In the genomic region with DNA sequence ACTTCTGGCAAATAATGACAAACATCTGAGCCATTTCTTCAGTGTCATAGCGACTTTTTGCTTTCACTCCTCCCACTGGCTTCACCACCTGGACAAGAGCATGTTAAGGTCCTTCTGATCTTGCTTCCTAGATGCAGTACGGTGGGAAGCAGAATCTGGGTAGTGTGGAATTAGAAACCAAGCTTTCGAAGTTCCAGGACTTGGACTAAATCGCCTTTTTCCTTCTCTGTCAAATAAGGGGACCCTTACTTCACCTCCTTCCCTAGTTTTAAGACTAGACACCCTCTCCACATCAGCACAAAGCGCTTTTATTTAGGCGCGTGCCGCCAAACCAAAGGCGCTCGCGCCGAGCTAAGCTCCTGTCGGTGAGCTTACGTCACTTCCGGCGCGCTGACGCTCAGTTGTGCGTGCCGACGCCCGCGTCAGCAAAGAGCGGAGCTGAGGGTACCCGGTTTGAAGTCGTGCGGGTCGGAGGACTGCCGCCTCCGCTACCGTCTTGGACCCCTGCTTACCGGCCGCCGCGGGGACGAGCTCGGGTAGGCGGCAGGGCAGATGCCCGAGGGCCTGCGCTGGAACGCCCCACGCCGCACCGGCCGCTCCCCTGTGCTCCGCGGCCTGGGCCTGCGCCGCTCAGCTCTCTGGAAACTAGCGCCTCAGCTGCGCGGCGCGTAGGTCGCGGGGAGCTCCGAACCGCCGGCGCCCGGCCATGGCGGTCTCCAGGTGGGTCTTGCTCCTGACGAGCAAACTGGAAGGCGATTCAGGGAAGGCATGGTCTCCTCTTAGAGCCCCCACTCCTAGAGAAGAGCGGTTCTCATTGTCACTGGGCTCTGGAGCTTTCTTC, we compare ENCODE assay signal across 8 cellular contexts. TPM values are rescaled to one million over a fixed set of nuclear protein-coding genes. Genes with fewer than 3 reads are reported as not detected.
DNase-seq lines count a peak whose midpoint lies in the region; ATAC-seq, FAIRE-seq and TF ChIP-seq lines count a peak whose summit lies in the region.

A gene (plus strand): TSS at position 400 of the 841 bp plus-strand sequence. CDS start 307 bp downstream, at position 707.

- H3K27me3 Mint-ChIP-seq in T-helper 17 cell = no peaks in the 10 kb centered on the region

- H3K4me3 ChIP-seq in psoas muscle = peak within 1 kb of the TSS; percentile 80

- peaks cover 28% of the 10 kb centered on the region for H3K4me1 Mint-ChIP-seq in T-helper 17 cell

- intact Hi-C loops in left ventricle myocardium superior (cut with micrococcal nuclease) (no loop called here), psoas muscle (cut with DNase I) (loop anchor here in 1 of 2 donors (5.0 kb wide), 1 partner anchor 126 kb away; a partner anchor contains a TSS)

- peak; percentile 96 for ATAC-seq in HG02763 (IDR thresholded peaks at IDR 0.05; ENCODE audit: unreplicated experiment)
- peak; percentile 95 for ATAC-seq in T-helper 17 cell
- peak; percentile 100 for ATAC-seq in left ventricle myocardium superior
- peak; percentile 99 to 100 (median 100) for ATAC-seq in psoas muscle

- H3K27me3 ChIP-seq in psoas muscle (ENCODE audit: insufficient read depth in 3 of 3, low read length in 2 of 3) = no peaks in the 10 kb centered on the region

- peaks cover 26% of the 10 kb centered on the region for H3K4me1 ChIP-seq in psoas muscle

- TF ChIP-seq POLR2A in GM12892 (IDR thresholded peaks at IDR 0.05; ENCODE audit: low read depth, low read length) = peak; percentile 84

- peak within 1 kb of the TSS; percentile 93 for H3K27ac Mint-ChIP-seq in T-helper 17 cell

- 0% methylated on average over 61 to 65 of the region's 65 CpGs for WGBS in psoas muscle, 3 donors

- TF ChIP-seq CTCF in psoas muscle (IDR thresholded peaks at IDR 0.05) = no peak

- no peaks in the 10 kb centered on the region for H3K36me3 ChIP-seq in psoas muscle (ENCODE audit: insufficient read depth in 1 of 2, low read depth in 1 of 2)

- DNase-seq in GM12892 (ENCODE audit: insufficient read length) (peak; percentile 77), NCI-H1417 treated with DMSO at 0.1 percent for 48 hours (lab: John Stamatoyannopoulos, UW) (peak; percentile 11), T-helper 17 cell (peak; percentile 80 to 84 (median 82)), amygdala (lab: John Stamatoyannopoulos, UW) (peak; percentile 23 to 95 (median 85)), left ventricle myocardium superior (peak; percentile 98), psoas muscle (peak; percentile 92 to 96), urothelium cell line (ENCODE audit: low spot score) (peak; percentile 88)

- FAIRE-seq in GM12892 (lab: Jason Lieb, UNC) (peak; percentile 97), urothelium cell line (lab: Jason Lieb, UNC) (peak; percentile 90)

- peaks cover 6% of the 10 kb centered on the region for H3K36me3 Mint-ChIP-seq in T-helper 17 cell (ENCODE audit: low read depth)

- peak within 1 kb of the TSS; percentile 96 for H3K4me3 Mint-ChIP-seq in T-helper 17 cell

- H3K9me3 ChIP-seq in T-helper 17 cell (ENCODE audit: control insufficient read depth, low read length, poor library complexity, severe bottlenecking) = no peaks in the 10 kb centered on the region
- H3K9me3 ChIP-seq in psoas muscle = peaks cover 4% of the 10 kb centered on the region

- peak within 1 kb of the TSS; percentile 95 for H3K27ac ChIP-seq in psoas muscle

RNA-seq across cellular contexts. Expression of the gene that starts here (rescaled TPM):
- polyA plus RNA-seq in GM12892 (2012; ENCODE audit: missing spikeins) = 67.0 TPM
- total RNA-seq in T-helper 17 cell (10 to 100 TPM; 66.8 to 68.9 TPM), left ventricle myocardium superior (13.1 TPM), psoas muscle (10 to 100 TPM in 2 of 4 donors, 1 to 10 TPM in 2; 8.2 to 14.7 (median 10.8) TPM)
- polyA plus RNA-seq in psoas muscle = 10 to 100 TPM in 1 of 3 donors, 1 to 10 TPM in 2; 4.5 to 10.3 (median 5.6) TPM

Comparison
In these comparisons a context has a peak if more than half of its experiments do, and no peak if none do; other contexts are left out.
1. Peak in every context shown above with its lines: DNase-seq, ATAC-seq, H3K4me3 ChIP-seq and H3K27ac ChIP-seq.
2. DNase-seq: peak in every context shown above with its lines; median percentile 98 in left ventricle myocardium superior; 94 in psoas muscle; 88 in urothelium cell line; 85 in amygdala; 82 in T-helper 17 cell; 77 in GM12892; 11 in NCI-H1417 treated with DMSO at 0.1 percent for 48 hours.